Comparison of ENCODE assay signal across 22 cellular contexts in the genomic region with DNA sequence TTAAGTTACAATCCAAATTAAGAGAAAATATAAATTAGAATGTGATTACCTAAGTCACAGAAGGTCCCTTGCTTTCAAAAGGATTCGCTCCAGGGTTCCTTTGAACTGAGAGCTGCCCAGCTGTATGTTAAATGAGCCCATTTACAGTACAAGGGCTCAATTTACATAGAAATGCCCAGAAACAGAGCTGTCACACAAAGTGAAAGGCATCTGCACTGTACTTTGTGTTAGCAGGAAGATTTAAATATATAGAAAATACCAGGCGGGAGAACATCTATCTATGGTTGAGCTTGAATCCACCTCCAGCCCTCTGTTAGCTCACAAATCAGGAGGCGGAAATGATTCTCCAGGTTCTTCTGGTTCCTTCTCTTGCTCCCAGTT.
DNase-seq lines count a peak whose midpoint lies in the region; ATAC-seq and TF ChIP-seq lines count a peak whose summit lies in the region.
"Had no signal": no experiment of that assay in that cellular context is flagged by ENCODE, and none has a peak within 500 bp of the region (broad histone marks: within the 10 kb centered on the region; RNA-seq: fewer than 3 reads in every experiment).

No MANE protein-coding gene starts in this region.

- H3K4me3 ChIP-seq in HUES6 (ENCODE audit: low read depth, low read length) (peak overlapping the region; percentile 37; the same call in 1 of the 2 replicates), sigmoid colon (no peak overlapping the region)

- peak overlapping the region; percentile 49 for H3K9ac ChIP-seq in HUES6 (ENCODE audit: low read length)

- WGBS in sigmoid colon, 2 donors: 68 to 74% methylated on average over 3 of the region's 3 CpGs

- intact Hi-C loops in sigmoid colon (cut with DNase I): no loop called here

- DNase-seq in COR-L47 (lab: John Stamatoyannopoulos, UW) (peak; percentile 30), NCI-H748 treated with DMSO at 0.1 percent for 48 hours (lab: John Stamatoyannopoulos, UW) (peak; percentile 58), iPS DF 4.7 (ENCODE audit: extremely low read depth, low spot score) (peak; percentile 81), glomerular visceral epithelial cell (ENCODE audit: extremely low spot score) (no peak), sigmoid colon (no peak)
- no peak for DNase-seq in stimulated activated CD4-positive, alpha-beta T cell treated with anti-CD3 and anti-CD28 coated beads, Interleukin-4, amount 100 ng/mL, for 24 hours
- DNase-seq: activated CD8-positive, alpha-beta T cell treated with anti-CD3 and anti-CD28 coated beads, Interleukin-2, amount 10 ng/mL, durations not matched to agents 7 days and 5 days; activated naive CD4-positive, alpha-beta T cell treated with anti-CD3 and anti-CD28 coated beads for 36 hours; activated T-cell treated with anti-CD3 and anti-CD28 coated beads, Interleukin-2, amount 50 U/mL, for 24 hours; dermis blood vessel endothelial cell; DMS79; GOT3; Karpas-422; left cardiac atrium; natural killer cell; stimulated activated CD4-positive, alpha-beta T cell treated with anti-CD3 and anti-CD28 coated beads, Interleukin-2, amount 100 ng/mL, for 24 hours; stimulated activated naive CD4-positive, alpha-beta T cell treated with Interleukin-2 at 50 U/mL for 16 hours; T1000 had no signal

- peaks cover 15% of the 10 kb centered on the region; the same call in 1 of the 2 replicates for H3K9me3 ChIP-seq in HUES6 (ENCODE audit: control insufficient read depth, insufficient read depth, low read depth, low read length)
- H3K9me3 ChIP-seq in sigmoid colon: no peaks in the 10 kb centered on the region

- H3K4me1 ChIP-seq in HUES6 (ENCODE audit: control insufficient read depth, insufficient read depth, low read length) (peaks cover 11% of the 10 kb centered on the region), sigmoid colon (no peaks in the 10 kb centered on the region)

- H3K36me3 ChIP-seq in HUES6 (ENCODE audit: control insufficient read depth, insufficient read depth, low read length): no peaks in the 10 kb centered on the region
- H3K36me3 ChIP-seq in sigmoid colon: no peaks in the 10 kb centered on the region

- TF ChIP-seq EP300 in sigmoid colon (IDR thresholded peaks at IDR 0.05): no peak

- no peak for ATAC-seq in GM21423 (IDR thresholded peaks at IDR 0.05; ENCODE audit: unreplicated experiment)
- ATAC-seq: activated CD4-positive, CD25-positive, alpha-beta regulatory T cell treated with anti-CD3 and anti-CD28 coated beads, Interleukin-2, amount 50 U/mL, for 24 hours; activated CD8-positive, alpha-beta T cell treated with anti-CD3 and anti-CD28 coated beads, Interleukin-2, amount 10 ng/mL, durations not matched to agents 7 days and 5 days; left cardiac atrium; natural killer cell had no signal

- no peak for TF ChIP-seq POLR2A in sigmoid colon (IDR thresholded peaks at IDR 0.05)

- TF ChIP-seq CTCF in sigmoid colon (IDR thresholded peaks at IDR 0.05): no peak

- peak overlapping the region; percentile 10; the same call in 1 of the 2 replicates for H3K27ac ChIP-seq in HUES6 (ENCODE audit: low read depth, low read length)
- H3K27ac ChIP-seq in sigmoid colon: no peak overlapping the region
- H3K27ac ChIP-seq: RWPE1 had no signal

- H3K27me3 ChIP-seq in HUES6 (ENCODE audit: control insufficient read depth, insufficient read depth, low read length): peaks cover 6% of the 10 kb centered on the region; the same call in 1 of the 2 replicates
- no peaks in the 10 kb centered on the region for H3K27me3 ChIP-seq in sigmoid colon

Comparison
In these comparisons a context has a peak if more than half of its experiments do, and no peak if none do; other contexts are left out.
1. DNase-seq: peak in COR-L47 (single experiment), NCI-H748 treated with DMSO at 0.1 percent for 48 hours (single experiment) and iPS DF 4.7 (single experiment); none in stimulated activated CD4-positive, alpha-beta T cell treated with anti-CD3 and anti-CD28 coated beads, Interleukin-4, amount 100 ng/mL, for 24 hours (single experiment), glomerular visceral epithelial cell (single experiment) and sigmoid colon (single experiment).